ENCODE assay signal across 25 cellular contexts in genomic region chr19:48595171-48595570, GRCh38. TPM values are rescaled to one million over a fixed set of nuclear protein-coding genes. Genes with fewer than 3 reads are reported as not detected.
DNase-seq lines count a peak whose midpoint lies in the region; ATAC-seq and TF ChIP-seq lines count a peak whose summit lies in the region.
"Had no signal": no experiment of that assay in that cellular context is flagged by ENCODE, and none has a peak within 500 bp of the region (broad histone marks: within the 10 kb centered on the region; RNA-seq: fewer than 3 reads in every experiment).

No MANE protein-coding gene starts in this region.

- no peaks in the 10 kb centered on the region for H4K20me1 ChIP-seq in Karpas-422 (ENCODE audit: insufficient read depth, low read depth, low read length)

- no peaks in the 10 kb centered on the region for H3K4me1 ChIP-seq in Karpas-422 (ENCODE audit: low read length)
- H3K4me1 ChIP-seq: stomach, thyroid gland had no signal

- H3K9ac ChIP-seq in Karpas-422 (ENCODE audit: low read length): no peak overlapping the region

- ATAC-seq in GM18511 (IDR thresholded peaks at IDR 0.05; ENCODE audit: unreplicated experiment): no peak
- ATAC-seq: left lobe of liver, Panc1 had no signal

- no peak overlapping the region for H3K27ac ChIP-seq in Karpas-422 (ENCODE audit: low read length)
- H3K27ac ChIP-seq: dorsolateral prefrontal cortex, skin epidermis, stomach, thyroid gland had no signal

- no peaks in the 10 kb centered on the region for H3K9me3 Mint-ChIP-seq in activated naive CD4-positive, alpha-beta T cell treated with anti-CD3 and anti-CD28 coated beads, Interleukin-2, amount 50 U/mL, for 24 hours
- no peaks in the 10 kb centered on the region for H3K9me3 Mint-ChIP-seq in activated T-helper 2 cell treated with anti-CD3 and anti-CD28 coated beads, Interferon-gamma antibody, Interleukin-2, Interleukin-4, amounts not matched to agents 10 μg/mL and 5 μg/mL and 100 μg/mL, durations not matched to agents 14 hours and 24 hours and 36 hours
- no peaks in the 10 kb centered on the region for H3K9me3 Mint-ChIP-seq in nephron progenitor cell

- H3K36me3 ChIP-seq in Karpas-422 (ENCODE audit: insufficient read depth, low read length): no peaks in the 10 kb centered on the region
- H3K36me3 ChIP-seq: stomach, thyroid gland had no signal

- no peaks in the 10 kb centered on the region for H3K27me3 Mint-ChIP-seq in activated naive CD4-positive, alpha-beta T cell treated with anti-CD3 and anti-CD28 coated beads, Interleukin-2, amount 50 U/mL, for 24 hours
- H3K27me3 Mint-ChIP-seq in activated T-helper 2 cell treated with anti-CD3 and anti-CD28 coated beads, Interferon-gamma antibody, Interleukin-2, Interleukin-4, amounts not matched to agents 10 μg/mL and 5 μg/mL and 100 μg/mL, durations not matched to agents 14 hours and 24 hours and 36 hours (ENCODE audit: low read depth): peaks cover 1% of the 10 kb centered on the region
- H3K27me3 Mint-ChIP-seq in nephron progenitor cell (ENCODE audit: low read depth, poor library complexity): peaks cover 21% of the 10 kb centered on the region

- H3K4me3 ChIP-seq in Karpas-422 (ENCODE audit: low read length): no peak overlapping the region
- H3K4me3 ChIP-seq: dorsolateral prefrontal cortex, skin epidermis, stomach, thyroid gland had no signal

- peak overlapping the region; percentile 57 for H3K27ac Mint-ChIP-seq in activated naive CD4-positive, alpha-beta T cell treated with anti-CD3 and anti-CD28 coated beads, Interleukin-2, amount 50 U/mL, for 24 hours
- H3K27ac Mint-ChIP-seq in activated T-helper 2 cell treated with anti-CD3 and anti-CD28 coated beads, Interferon-gamma antibody, Interleukin-2, Interleukin-4, amounts not matched to agents 10 μg/mL and 5 μg/mL and 100 μg/mL, durations not matched to agents 14 hours and 24 hours and 36 hours: peak overlapping the region; percentile 64
- peak overlapping the region; percentile 64 for H3K27ac Mint-ChIP-seq in nephron progenitor cell
- H3K27ac Mint-ChIP-seq: CD14-positive monocyte had no signal

- peak overlapping the region; percentile 59 for H3K4me3 Mint-ChIP-seq in activated naive CD4-positive, alpha-beta T cell treated with anti-CD3 and anti-CD28 coated beads, Interleukin-2, amount 50 U/mL, for 24 hours
- H3K4me3 Mint-ChIP-seq in activated T-helper 2 cell treated with anti-CD3 and anti-CD28 coated beads, Interferon-gamma antibody, Interleukin-2, Interleukin-4, amounts not matched to agents 10 μg/mL and 5 μg/mL and 100 μg/mL, durations not matched to agents 14 hours and 24 hours and 36 hours (ENCODE audit: low read depth): peak overlapping the region; percentile 70
- no peak overlapping the region for H3K4me3 Mint-ChIP-seq in nephron progenitor cell

- no peak for TF ChIP-seq CTCF in nephron progenitor cell (IDR thresholded peaks at IDR 0.05)

- no peaks in the 10 kb centered on the region for H3K79me2 ChIP-seq in Karpas-422 (ENCODE audit: low read length)

- intact Hi-C loops in activated T-helper 2 cell treated with anti-CD3 and anti-CD28 coated beads, Interferon-gamma antibody, Interleukin-2, Interleukin-4, amounts not matched to agents 10 μg/mL and 5 μg/mL and 100 μg/mL, durations not matched to agents 14 hours and 24 hours and 36 hours (cut with micrococcal nuclease): no loop called here

- no peaks in the 10 kb centered on the region for H3K27me3 ChIP-seq in Karpas-422 (ENCODE audit: low read length)
- H3K27me3 ChIP-seq: dorsolateral prefrontal cortex, thyroid gland had no signal

- H3K9me3 ChIP-seq in Karpas-422 (ENCODE audit: low read length): no peaks in the 10 kb centered on the region
- H3K9me3 ChIP-seq: stomach, thyroid gland had no signal

- H3K9me2 ChIP-seq in Karpas-422 (replicated peaks; ENCODE audit: insufficient read depth, low read length): no peaks in the 10 kb centered on the region

- H3K4me1 Mint-ChIP-seq in activated naive CD4-positive, alpha-beta T cell treated with anti-CD3 and anti-CD28 coated beads, Interleukin-2, amount 50 U/mL, for 24 hours: peaks cover 4% of the 10 kb centered on the region
- H3K4me1 Mint-ChIP-seq in activated T-helper 2 cell treated with anti-CD3 and anti-CD28 coated beads, Interferon-gamma antibody, Interleukin-2, Interleukin-4, amounts not matched to agents 10 μg/mL and 5 μg/mL and 100 μg/mL, durations not matched to agents 14 hours and 24 hours and 36 hours (ENCODE audit: low read depth): peaks cover 9% of the 10 kb centered on the region
- peaks cover 10% of the 10 kb centered on the region for H3K4me1 Mint-ChIP-seq in nephron progenitor cell
- H3K4me1 Mint-ChIP-seq: CD14-positive monocyte had no signal

- no peak for DNase-seq in activated naive CD4-positive, alpha-beta T cell treated with anti-CD3 and anti-CD28 coated beads, Interleukin-2, amount 50 U/mL, for 16 hours
- DNase-seq in Karpas-422: peak; percentile 10
- no peak for DNase-seq in activated T-helper 2 cell treated with anti-CD3 and anti-CD28 coated beads, Interferon-gamma antibody, Interleukin-2, Interleukin-4, amounts not matched to agents 10 μg/mL and 5 μg/mL and 100 μg/mL, durations not matched to agents 14 hours and 24 hours and 36 hours (ENCODE audit: low spot score)
- DNase-seq in nephron progenitor cell: no peak
- DNase-seq in stimulated activated CD4-positive, alpha-beta T cell treated with anti-CD3 and anti-CD28 coated beads, Interleukin-4, amount 100 ng/mL, for 24 hours: no peak
- DNase-seq in SHP77 treated with DMSO at 0.1 percent for 48 hours (lab: John Stamatoyannopoulos, UW): no peak
- DNase-seq: activated CD4-positive, alpha-beta T cell treated with anti-CD3 and anti-CD28 coated beads for 4 hours; cerebellar nuclear complex; dorsolateral prefrontal cortex; mesendoderm; NCI-H1105 treated with DMSO at 0.1 percent for 48 hours; NCI-H2029 treated with DMSO at 0.1 percent for 48 hours; NCI-H226; NCI-H69; stomach; thyroid gland had no signal

- no peaks in the 10 kb centered on the region for H3K36me3 Mint-ChIP-seq in activated naive CD4-positive, alpha-beta T cell treated with anti-CD3 and anti-CD28 coated beads, Interleukin-2, amount 50 U/mL, for 24 hours
- no peaks in the 10 kb centered on the region for H3K36me3 Mint-ChIP-seq in activated T-helper 2 cell treated with anti-CD3 and anti-CD28 coated beads, Interferon-gamma antibody, Interleukin-2, Interleukin-4, amounts not matched to agents 10 μg/mL and 5 μg/mL and 100 μg/mL, durations not matched to agents 14 hours and 24 hours and 36 hours (ENCODE audit: low read depth)
- H3K36me3 Mint-ChIP-seq in nephron progenitor cell (ENCODE audit: low read depth): no peaks in the 10 kb centered on the region
- H3K36me3 Mint-ChIP-seq: CD14-positive monocyte had no signal

- no peak overlapping the region for H3K4me2 ChIP-seq in Karpas-422 (ENCODE audit: low read depth, low read length, poor library complexity, severe bottlenecking)

- no peak overlapping the region for H2AFZ ChIP-seq in Karpas-422 (ENCODE audit: low read length)

RNA-seq across cellular contexts. Expression of gene SPACA4, which starts 11.4 kb away (rescaled TPM):
- total RNA-seq in Karpas-422 (2014; rRNA removed; shearing (Covaris generic); ENCODE audit: low replicate concordance): not detected in 2 replicates
- total RNA-seq in activated T-helper 2 cell treated with anti-CD3 and anti-CD28 coated beads, Interferon-gamma antibody, Interleukin-2, Interleukin-4, amounts not matched to agents 10 μg/mL and 5 μg/mL and 100 μg/mL, durations not matched to agents 14 hours and 24 hours and 36 hours: not detected in 2 replicates
- total RNA-seq: dorsolateral prefrontal cortex, endothelial cell of umbilical vein, left lobe of liver, MCF 10A, omental fat pad, stomach had no signal

RNA-seq across cellular contexts. Expression of gene FAM83E, which starts 19.7 kb away (rescaled TPM):
- 1.0 and 1.2 TPM in 2 replicates for total RNA-seq in Karpas-422 (2014; rRNA removed; shearing (Covaris generic); ENCODE audit: low replicate concordance)
- total RNA-seq in activated T-helper 2 cell treated with anti-CD3 and anti-CD28 coated beads, Interferon-gamma antibody, Interleukin-2, Interleukin-4, amounts not matched to agents 10 μg/mL and 5 μg/mL and 100 μg/mL, durations not matched to agents 14 hours and 24 hours and 36 hours: 4.3 and 6.4 TPM in 2 replicates
- total RNA-seq: thyroid gland had no signal

RNA-seq across cellular contexts. Expression of gene RPL18, which starts 23.8 kb away (rescaled TPM):
- 3,031 and 4,148 TPM in 2 replicates for total RNA-seq in Karpas-422 (2014; rRNA removed; shearing (Covaris generic); ENCODE audit: low replicate concordance)
- 1,853 and 1,861 TPM in 2 replicates for total RNA-seq in activated T-helper 2 cell treated with anti-CD3 and anti-CD28 coated beads, Interferon-gamma antibody, Interleukin-2, Interleukin-4, amounts not matched to agents 10 μg/mL and 5 μg/mL and 100 μg/mL, durations not matched to agents 14 hours and 24 hours and 36 hours

RNA-seq across cellular contexts. Expression of gene SPHK2, which starts 24.1 kb away (rescaled TPM):
- total RNA-seq in Karpas-422 (2014; rRNA removed; shearing (Covaris generic); ENCODE audit: low replicate concordance): 23.0 and 30.6 TPM in 2 replicates
- total RNA-seq in activated T-helper 2 cell treated with anti-CD3 and anti-CD28 coated beads, Interferon-gamma antibody, Interleukin-2, Interleukin-4, amounts not matched to agents 10 μg/mL and 5 μg/mL and 100 μg/mL, durations not matched to agents 14 hours and 24 hours and 36 hours: 34.3 and 35.0 TPM in 2 replicates

RNA-seq across cellular contexts. Expression of gene DBP, which starts 42.0 kb away (rescaled TPM):
- 8.5 and 16.4 TPM in 2 replicates for total RNA-seq in Karpas-422 (2014; rRNA removed; shearing (Covaris generic); ENCODE audit: low replicate concordance)
- total RNA-seq in activated T-helper 2 cell treated with anti-CD3 and anti-CD28 coated beads, Interferon-gamma antibody, Interleukin-2, Interleukin-4, amounts not matched to agents 10 μg/mL and 5 μg/mL and 100 μg/mL, durations not matched to agents 14 hours and 24 hours and 36 hours: 7.3 and 7.9 TPM in 2 replicates
